In the genomic region with DNA sequence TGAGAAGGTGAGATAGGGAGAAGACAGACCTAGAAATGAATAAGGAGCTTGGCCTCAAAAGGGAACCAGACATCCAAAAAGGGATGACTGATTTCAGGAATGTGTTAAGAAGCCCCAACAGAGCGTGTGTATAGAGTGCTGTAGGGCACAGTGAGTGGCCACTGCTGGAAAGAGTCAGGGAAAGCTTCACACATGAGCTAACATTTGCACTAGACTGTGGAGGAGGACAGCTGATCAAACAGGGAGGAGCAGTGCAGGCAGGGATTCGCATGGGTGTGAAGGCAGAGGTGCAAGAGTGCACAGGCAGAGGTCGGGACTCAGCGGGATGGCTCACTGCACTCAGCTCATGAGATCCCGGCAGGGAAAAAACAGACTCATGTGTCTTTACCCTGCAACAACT, we compare ENCODE assay signal across 14 cellular contexts.
DNase-seq lines count a peak whose midpoint lies in the region; ATAC-seq and TF ChIP-seq lines count a peak whose summit lies in the region.
"Had no signal": no experiment of that assay in that cellular context is flagged by ENCODE, and none has a peak within 500 bp of the region (broad histone marks: within the 10 kb centered on the region; RNA-seq: fewer than 3 reads in every experiment).

No MANE protein-coding gene starts in this region.

- DNase-seq in CD8-positive, alpha-beta T cell, result no peak
- DNase-seq in LNCaP clone FGC (ENCODE audit: low read depth), result peak; percentile 30
- DNase-seq in activated CD4-positive, alpha-beta memory T cell treated with anti-CD3 and anti-CD28 coated beads, Interleukin-2, amount 10 ng/mL, durations not matched to agents 7 days and 5 days, result no peak
- peak; percentile 93 for DNase-seq in left kidney (ENCODE audit: low read depth, low spot score)
- no peak for DNase-seq in HPDE6-E6E7 (ENCODE audit: extremely low spot score)
- DNase-seq in T-helper 9 cell, result no peak
- no peak for DNase-seq in stimulated activated CD4-positive, alpha-beta T cell treated with anti-CD3 and anti-CD28 coated beads, Interleukin-2, amount 100 ng/mL, for 24 hours
- DNase-seq: BE2C, GDM1, hippocampal formation, NCI-H2107, occipital lobe had no signal

- no peaks in the 10 kb centered on the region for H3K9me3 Mint-ChIP-seq in CD8-positive, alpha-beta T cell
- H3K9me3 Mint-ChIP-seq in activated CD4-positive, alpha-beta memory T cell treated with anti-CD3 and anti-CD28 coated beads, Interleukin-2, amount 10 ng/mL, durations not matched to agents 7 days and 5 days, result no peaks in the 10 kb centered on the region

- no peaks in the 10 kb centered on the region for H3K9me3 ChIP-seq in CD8-positive, alpha-beta T cell (ENCODE audit: low read length)
- H3K9me3 ChIP-seq: BE2C had no signal

- no peak overlapping the region for H3K4me3 Mint-ChIP-seq in CD8-positive, alpha-beta T cell
- H3K4me3 Mint-ChIP-seq in activated CD4-positive, alpha-beta memory T cell treated with anti-CD3 and anti-CD28 coated beads, Interleukin-2, amount 10 ng/mL, durations not matched to agents 7 days and 5 days, result no peak overlapping the region

- intact Hi-C loops in CD8-positive, alpha-beta T cell (cut with DNase I, micrococcal nuclease), result no loop called here

- no peaks in the 10 kb centered on the region for H3K4me1 Mint-ChIP-seq in CD8-positive, alpha-beta T cell (ENCODE audit: low read depth)
- H3K4me1 Mint-ChIP-seq in activated CD4-positive, alpha-beta memory T cell treated with anti-CD3 and anti-CD28 coated beads, Interleukin-2, amount 10 ng/mL, durations not matched to agents 7 days and 5 days, result peaks cover 67% of the 10 kb centered on the region

- CTCF ChIA-PET in CD8-positive, alpha-beta T cell (lab: Charles Lee), result interaction anchor here (0.9 to 1.7 kb wide), 3 partner anchors 11 to 65 kb away, joined by 3 to 6 read pairs (median 6); no protein-coding TSS in a partner anchor
- CTCF ChIA-PET in activated CD4-positive, alpha-beta memory T cell treated with anti-CD3 and anti-CD28 coated beads, Interleukin-2, amount 10 ng/mL, durations not matched to agents 7 days and 5 days (lab: Charles Lee), result interaction anchor here (1.5 to 2.0 kb wide), 3 partner anchors 11 to 129 kb away, joined by 4 to 12 read pairs (median 5); no protein-coding TSS in a partner anchor

- H3K27me3 ChIP-seq in CD8-positive, alpha-beta T cell (ENCODE audit: insufficient read depth, low read length), result no peaks in the 10 kb centered on the region
- H3K27me3 ChIP-seq: BE2C had no signal

- H3K27me3 Mint-ChIP-seq in CD8-positive, alpha-beta T cell (ENCODE audit: low read depth), result no peaks in the 10 kb centered on the region
- no peaks in the 10 kb centered on the region for H3K27me3 Mint-ChIP-seq in activated CD4-positive, alpha-beta memory T cell treated with anti-CD3 and anti-CD28 coated beads, Interleukin-2, amount 10 ng/mL, durations not matched to agents 7 days and 5 days

- peaks cover 93% of the 10 kb centered on the region for H3K36me3 Mint-ChIP-seq in CD8-positive, alpha-beta T cell
- H3K36me3 Mint-ChIP-seq in activated CD4-positive, alpha-beta memory T cell treated with anti-CD3 and anti-CD28 coated beads, Interleukin-2, amount 10 ng/mL, durations not matched to agents 7 days and 5 days (ENCODE audit: low read depth), result peaks cover 50% of the 10 kb centered on the region

- ATAC-seq in CD8-positive, alpha-beta T cell, result no peak
- no peak for ATAC-seq in SK-N-SH treated with all-trans-retinoic acid at 6 μM for 48 hours

- peak overlapping the region; percentile 0 for H3K27ac Mint-ChIP-seq in CD8-positive, alpha-beta T cell
- peak overlapping the region; percentile 57 for H3K27ac Mint-ChIP-seq in activated CD4-positive, alpha-beta memory T cell treated with anti-CD3 and anti-CD28 coated beads, Interleukin-2, amount 10 ng/mL, durations not matched to agents 7 days and 5 days

- H3K4me1 ChIP-seq in CD8-positive, alpha-beta T cell (ENCODE audit: insufficient read depth, low read length), result no peaks in the 10 kb centered on the region
- H3K4me1 ChIP-seq: BE2C had no signal

- POLR2A ChIA-PET in CD8-positive, alpha-beta T cell (lab: Charles Lee), result no interaction called here
- POLR2A ChIA-PET in activated CD4-positive, alpha-beta memory T cell treated with anti-CD3 and anti-CD28 coated beads, Interleukin-2, amount 10 ng/mL, durations not matched to agents 7 days and 5 days (lab: Charles Lee), result interaction anchor here (0.8 to 1.1 kb wide), 2 partner anchors 12 to 17 kb away, joined by 3 read pairs; no protein-coding TSS in a partner anchor

- no peak overlapping the region for H3K4me3 ChIP-seq in CD8-positive, alpha-beta T cell (ENCODE audit: low read depth, low read length)
- H3K4me3 ChIP-seq in LNCaP clone FGC (ENCODE audit: low read depth, low read length), result no peak overlapping the region
- H3K4me3 ChIP-seq: lung had no signal

- no peak for TF ChIP-seq CTCF in CD8-positive, alpha-beta T cell (IDR thresholded peaks at IDR 0.05)
- TF ChIP-seq CTCF in LNCaP clone FGC (IDR thresholded peaks at IDR 0.05; ENCODE audit: control insufficient read depth, extremely low read depth, insufficient read depth), result no peak

- peaks cover 46% of the 10 kb centered on the region for H3K36me3 ChIP-seq in CD8-positive, alpha-beta T cell (ENCODE audit: insufficient read depth, low read length)

- no peak overlapping the region for H3K27ac ChIP-seq in CD8-positive, alpha-beta T cell (ENCODE audit: low read depth, low read length)

TF ChIP-seq in SK-N-SH treated with all-trans-retinoic acid at 6 μM for 48 hours, 23 proteins besides CTCF, POLR2A, EP300 and RAD21:
- TF ChIP-seq RARB (CRISPR knock-in tag; IDR thresholded peaks at IDR 0.05) (no peak), ISL1 (CRISPR knock-in tag; IDR thresholded peaks at IDR 0.05) (no peak), ZNF8 (CRISPR knock-in tag; IDR thresholded peaks at IDR 0.05) (no peak), ZC3H10 (CRISPR knock-in tag; IDR thresholded peaks at IDR 0.05) (no peak), PPARA (CRISPR knock-in tag; IDR thresholded peaks at IDR 0.05; ENCODE audit: borderline replicate concordance) (no peak), TCF4 (CRISPR knock-in tag; IDR thresholded peaks at IDR 0.05; ENCODE audit: borderline replicate concordance) (no peak), ESRRG (CRISPR knock-in tag; IDR thresholded peaks at IDR 0.05) (no peak)

Comparison
In these comparisons a context has a peak if more than half of its experiments do, and no peak if none do; other contexts are left out.
1. DNase-seq: peak in LNCaP clone FGC (single experiment) and left kidney (single experiment); none in CD8-positive, alpha-beta T cell (0 of 7), activated CD4-positive, alpha-beta memory T cell treated with anti-CD3 and anti-CD28 coated beads, Interleukin-2, amount 10 ng/mL, durations not matched to agents 7 days and 5 days (single experiment), HPDE6-E6E7 (single experiment), T-helper 9 cell (single experiment) and stimulated activated CD4-positive, alpha-beta T cell treated with anti-CD3 and anti-CD28 coated beads, Interleukin-2, amount 100 ng/mL, for 24 hours (0 of 2).